ENCODE assay signal across 15 cellular contexts in the genomic region with DNA sequence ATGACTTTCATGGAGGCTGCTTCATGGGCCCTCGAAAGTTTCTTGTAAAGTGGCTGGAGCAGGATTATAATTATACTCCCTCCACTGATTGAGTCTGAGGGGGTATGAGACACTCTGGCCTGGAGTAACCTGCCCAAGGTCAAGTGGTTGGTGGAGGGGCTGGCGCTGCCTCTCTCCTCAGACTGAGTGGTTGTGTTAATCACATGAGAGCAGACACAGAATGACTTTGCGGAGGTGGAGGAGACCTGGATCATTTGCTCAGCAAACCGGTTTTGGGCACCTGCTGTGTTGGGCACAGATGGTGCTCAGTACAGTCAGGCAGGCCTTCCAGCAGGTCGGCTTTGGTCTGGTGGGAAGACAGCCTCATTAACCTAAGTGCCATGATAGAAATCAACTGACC. TPM values are rescaled to one million over a fixed set of nuclear protein-coding genes. Genes with fewer than 3 reads are reported as not detected.
DNase-seq lines count a peak whose midpoint lies in the region; ATAC-seq and TF ChIP-seq lines count a peak whose summit lies in the region.
"Had no signal": no experiment of that assay in that cellular context is flagged by ENCODE, and none has a peak within 500 bp of the region (broad histone marks: within the 10 kb centered on the region; RNA-seq: fewer than 3 reads in every experiment).

No MANE protein-coding gene starts in this region.

- DNase-seq in A673 (ENCODE audit: low spot score) (no peak), H7 (peak; percentile 65), NCI-H748 treated with DMSO at 0.1 percent for 48 hours (lab: John Stamatoyannopoulos, UW) (peak; percentile 75), left ventricle myocardium inferior (no peak), psoas muscle (no peak), PC-3 (no peak), superior temporal gyrus (ENCODE audit: extremely low spot score) (no peak)
- no peak for DNase-seq in activated CD8-positive, alpha-beta memory T cell treated with anti-CD3 and anti-CD28 coated beads for 24 hours
- DNase-seq: activated T-cell treated with anti-CD3 and anti-CD28 coated beads, Interleukin-2, amount 50 U/mL, for 1 hour; esophagus squamous epithelium; stimulated activated CD4-positive, alpha-beta T cell treated with anti-CD3 and anti-CD28 coated beads, Interleukin-1b, Interleukin-23, amount 100 ng/mL, for 48 hours; T1000 had no signal

- no peak overlapping the region for H2AFZ ChIP-seq in PC-3 (ENCODE audit: low read length)
- H2AFZ ChIP-seq: neural progenitor cell had no signal

- H3K9me3 ChIP-seq in A673 (ENCODE audit: low read depth, low read length, poor library complexity, severe bottlenecking) (no peaks in the 10 kb centered on the region), left ventricle myocardium inferior (replicated peaks) (no peaks in the 10 kb centered on the region), psoas muscle (no peaks in the 10 kb centered on the region), PC-3 (ENCODE audit: low read length) (no peaks in the 10 kb centered on the region)
- H3K9me3 ChIP-seq: esophagus squamous epithelium had no signal

- TF ChIP-seq CTCF in A673 (conservative IDR thresholded peaks at IDR 0.05; ENCODE audit: low read depth, low read length) (no peak), left ventricle myocardium inferior (IDR thresholded peaks at IDR 0.05; ENCODE audit: borderline replicate concordance) (no peak), psoas muscle (IDR thresholded peaks at IDR 0.05) (no peak), PC-3 (conservative IDR thresholded peaks at IDR 0.05; ENCODE audit: low read depth, low read length) (no peak)

- H3K36me3 ChIP-seq in A673 (ENCODE audit: insufficient read depth, low read length, poor library complexity, severe bottlenecking) (no peaks in the 10 kb centered on the region), H7 (replicated peaks; ENCODE audit: control insufficient read depth, insufficient read depth, low read length) (no peaks in the 10 kb centered on the region; the same call in 1 of the 2 replicates), left ventricle myocardium inferior (no peaks in the 10 kb centered on the region), psoas muscle (ENCODE audit: insufficient read depth in 1 of 2, low read depth in 1 of 2) (no peaks in the 10 kb centered on the region), PC-3 (ENCODE audit: low read depth, low read length) (no peaks in the 10 kb centered on the region)
- H3K36me3 ChIP-seq: neural progenitor cell had no signal

- peaks cover 10% of the 10 kb centered on the region; the same call in 1 of the 2 replicates for H4K20me1 ChIP-seq in PC-3 (ENCODE audit: low read length)

- no peak overlapping the region for H3K4me2 ChIP-seq in PC-3 (ENCODE audit: low read length)
- H3K4me2 ChIP-seq: neural progenitor cell had no signal

- CTCF ChIA-PET in A673 (lab: Charles Lee) (no interaction called here), PC-3 (lab: Charles Lee) (no interaction called here)

- no TSS peak for BruUV-seq in A673 (replicated peaks; lab: Mats Ljungman, UMichigan)
- no TSS peak for BruUV-seq in PC-3 (replicated peaks; lab: Mats Ljungman, UMichigan)

- no peak overlapping the region for H3K9ac ChIP-seq in PC-3 (ENCODE audit: low read length)
- H3K9ac ChIP-seq: neural progenitor cell had no signal

- H3K4me3 ChIP-seq in A673 (ENCODE audit: low read depth, low read length, poor library complexity, severe bottlenecking) (no peak overlapping the region), H7 (ENCODE audit: insufficient read depth, low read depth, low read length) (no peak overlapping the region), left ventricle myocardium inferior (no peak overlapping the region), psoas muscle (no peak overlapping the region), PC-3 (ENCODE audit: low read length) (no peak overlapping the region)
- H3K4me3 ChIP-seq: esophagus squamous epithelium, neural progenitor cell had no signal

- H3K27me3 ChIP-seq in A673 (replicated peaks; ENCODE audit: insufficient read depth, low read depth, low read length, poor library complexity) (no peaks in the 10 kb centered on the region), H7 (ENCODE audit: control insufficient read depth, insufficient read depth, low read length) (no peaks in the 10 kb centered on the region), left ventricle myocardium inferior (ENCODE audit: low read depth) (no peaks in the 10 kb centered on the region), psoas muscle (ENCODE audit: insufficient read depth in 3 of 3, low read length in 2 of 3) (no peaks in the 10 kb centered on the region), PC-3 (ENCODE audit: low read length) (no peaks in the 10 kb centered on the region)
- H3K27me3 ChIP-seq: esophagus squamous epithelium, neural progenitor cell had no signal

- H3K4me1 ChIP-seq in A673 (ENCODE audit: insufficient read depth, low read length, poor library complexity, severe bottlenecking): no peaks in the 10 kb centered on the region
- peaks cover 65% of the 10 kb centered on the region for H3K4me1 ChIP-seq in left ventricle myocardium inferior
- H3K4me1 ChIP-seq in psoas muscle: no peaks in the 10 kb centered on the region
- no peaks in the 10 kb centered on the region for H3K4me1 ChIP-seq in PC-3 (ENCODE audit: insufficient read depth, low read length)

- no peaks in the 10 kb centered on the region for H3F3A ChIP-seq in PC-3 (ENCODE audit: low read length, unreplicated experiment)

- H3K27ac ChIP-seq in A673 (ENCODE audit: low read depth, low read length, poor library complexity, severe bottlenecking): peak overlapping the region; percentile 54
- peak overlapping the region; percentile 41 for H3K27ac ChIP-seq in left ventricle myocardium inferior (replicated peaks)
- H3K27ac ChIP-seq in psoas muscle: no peak overlapping the region
- no peak overlapping the region for H3K27ac ChIP-seq in PC-3 (ENCODE audit: low read length)
- H3K27ac ChIP-seq: neural progenitor cell had no signal

- intact Hi-C loops in A673 (cut with micrococcal nuclease; ENCODE audit: unreplicated experiment): no loop called here
- intact Hi-C loops in left ventricle myocardium inferior (cut with micrococcal nuclease): no loop called here
- intact Hi-C loops in psoas muscle (cut with DNase I): no loop called here
- intact Hi-C loops in PC-3 (cut with micrococcal nuclease): no loop called here

- H3K9me2 ChIP-seq in PC-3 (replicated peaks; ENCODE audit: low read length): no peaks in the 10 kb centered on the region

- 84 to 94% (median 87%) methylated on average over 5 of the region's 5 CpGs for WGBS in psoas muscle, 3 donors

- peaks cover 87% of the 10 kb centered on the region for H3K79me2 ChIP-seq in PC-3 (ENCODE audit: low read length)

- ATAC-seq in psoas muscle: no peak
- ATAC-seq in PC-3: no peak

- POLR2A ChIA-PET in A673 (lab: Charles Lee; ENCODE audit: low non-redundant PET): no interaction called here
- POLR2A ChIA-PET in PC-3 (lab: Charles Lee; ENCODE audit: unreplicated experiment): no interaction called here

RNA-seq across cellular contexts. Expression of a gene that starts 11.8 kb away (rescaled TPM):
- total RNA-seq in A673 (2021) (62.5 and 63.1 TPM in 2 replicates), left ventricle myocardium inferior (26.7 TPM), psoas muscle (1 to 10 TPM; 6.5 to 7.7 (median 7.0) TPM), PC-3 (2014; rRNA removed) (36.8 and 46.8 TPM in 2 replicates)
- total RNA-seq in H7 (2014; rRNA removed; shearing (Covaris generic)): 84.7 and 89.1 TPM in 2 replicates
- 1 to 10 TPM; 2.7 to 4.7 (median 4.0) TPM for polyA plus RNA-seq in psoas muscle

RNA-seq across cellular contexts. Expression of a gene that starts 46.9 kb away (rescaled TPM):
- 4.1 and 4.9 TPM in 2 replicates for total RNA-seq in A673 (2021)
- total RNA-seq in H7 (2014; rRNA removed; shearing (Covaris generic)): 0.81 and 1.7 TPM in 2 replicates
- total RNA-seq in left ventricle myocardium inferior: 0.47 TPM
- under 1 TPM; 0.22 to 0.56 (median 0.25) TPM for total RNA-seq in psoas muscle
- polyA plus RNA-seq in psoas muscle: under 1 TPM in 2 of 3 donors, not detected in 1; 0.05 to 0.08 TPM
- total RNA-seq in PC-3 (2014; rRNA removed): 1.1 and 5.1 TPM in 2 replicates

RNA-seq across cellular contexts. Expression of a gene that starts 50.3 kb away (rescaled TPM):
- 0.55 TPM in 1 of 2 replicates, not detected in the other for total RNA-seq in A673 (2021)
- total RNA-seq in H7 (2014; rRNA removed; shearing (Covaris generic)): not detected in 2 replicates
- not detected for total RNA-seq in left ventricle myocardium inferior
- not detected for total RNA-seq in psoas muscle
- not detected for polyA plus RNA-seq in psoas muscle
- total RNA-seq in PC-3 (2014; rRNA removed): 0.35 and 0.44 TPM in 2 replicates
- total RNA-seq: B cell, esophagus squamous epithelium, LHCN-M2 had no signal

Comparison
In these comparisons a context has a peak if more than half of its experiments do, and no peak if none do; other contexts are left out.
1. DNase-seq: peak in H7 (single experiment) and NCI-H748 treated with DMSO at 0.1 percent for 48 hours (single experiment); none in A673 (single experiment), left ventricle myocardium inferior (single experiment), activated CD8-positive, alpha-beta memory T cell treated with anti-CD3 and anti-CD28 coated beads for 24 hours (single experiment), psoas muscle (0 of 2), PC-3 (single experiment) and superior temporal gyrus (single experiment).
2. H3K27ac ChIP-seq: peak in A673 (single experiment) and left ventricle myocardium inferior (single experiment); none in psoas muscle (single experiment) and PC-3 (single experiment).